ENCODE assay signal across 8 cellular contexts in genomic region chr11:27362749-27363575, GRCh38. TPM values are rescaled to one million over a fixed set of nuclear protein-coding genes. Genes with fewer than 3 reads are reported as not detected.
DNase-seq lines count a peak whose midpoint lies in the region; FAIRE-seq and TF ChIP-seq lines count a peak whose summit lies in the region.

Gene CCDC34, minus strand, starts transcription at chr11:27363215. Its CDS starts 21 bp downstream, at chr11:27363194.

- no peak for FAIRE-seq in frontal cortex (lab: Jason Lieb, UNC)

- H3K36me3 ChIP-seq in GM06990 (ENCODE audit: control insufficient read depth, insufficient read depth, low read length) (no peaks in the 10 kb centered on the region), neutrophil (no peaks in the 10 kb centered on the region), subcutaneous abdominal adipose tissue (ENCODE audit: control insufficient read depth in 5 of 5, insufficient read depth in 5 of 5, low read length in 5 of 5) (peaks cover 1 to 5% (median 5%) of the 10 kb centered on the region in 5 donors)

- H3K36me3 Mint-ChIP-seq in HFFc6 (ENCODE audit: low read depth) = peaks cover 6% of the 10 kb centered on the region

- no peaks in the 10 kb centered on the region for H3K27me3 Mint-ChIP-seq in HFFc6 (ENCODE audit: insufficient read depth)

- peaks cover 27% of the 10 kb centered on the region for H3K4me1 Mint-ChIP-seq in HFFc6 (ENCODE audit: low read depth)

- H3K4me1 ChIP-seq in neutrophil (ENCODE audit: control insufficient read depth in 1 of 2, insufficient read depth in 1 of 2, low read depth in 1 of 2, low read length in 1 of 2) (peaks cover 21 to 27% of the 10 kb centered on the region in 2 experiments), subcutaneous abdominal adipose tissue (ENCODE audit: control insufficient read depth in 5 of 5, insufficient read depth in 5 of 5, low read length in 5 of 5) (peaks cover 0 to 21% (median 13%) of the 10 kb centered on the region in 5 donors)

- peak within 1 kb of the TSS; percentile 93 for H3K4me3 Mint-ChIP-seq in HFFc6

- DNase-seq in GM06990 (ENCODE audit: extremely low read depth, insufficient read length) (peak; percentile 92), HFFc6 (peak; percentile 85), MV-4-11 (lab: John Stamatoyannopoulos, UW) (peak; percentile 89), SK-MEL-5 (ENCODE audit: low read depth, low spot score) (peak; percentile 90), frontal cortex (ENCODE audit: low spot score in 2 of 2) (peak; percentile 84 to 86)
- peak; percentile 85 for DNase-seq in activated naive CD4-positive, alpha-beta T cell treated with Interleukin-2 at 50 U/mL for 16 hours

- H3K9me3 Mint-ChIP-seq in HFFc6 = no peaks in the 10 kb centered on the region

- peak within 1 kb of the TSS; percentile 93 for H3K4me3 ChIP-seq in GM06990 (replicated peaks; ENCODE audit: low read depth, low read length)
- peak within 1 kb of the TSS; percentile 63 to 67 for H3K4me3 ChIP-seq in neutrophil (ENCODE audit: low read depth in 1 of 2, low read length in 1 of 2)
- H3K4me3 ChIP-seq in subcutaneous abdominal adipose tissue (ENCODE audit: low read depth in 1 of 5, low read length in 5 of 5) = peak within 1 kb of the TSS; percentile 83 to 92 (median 89)

- H3K27ac Mint-ChIP-seq in HFFc6 = peak within 1 kb of the TSS; percentile 95

- H3K27ac ChIP-seq in neutrophil = no peak within 1 kb of the TSS
- H3K27ac ChIP-seq in subcutaneous abdominal adipose tissue (ENCODE audit: low read depth, low read length) = peak within 1 kb of the TSS; percentile 54

- H3K9me3 ChIP-seq in neutrophil (no peaks in the 10 kb centered on the region), subcutaneous abdominal adipose tissue (ENCODE audit: control insufficient read depth in 5 of 5, low read length in 5 of 5) (no peaks in the 10 kb centered on the region)

- peak within 1 kb of the TSS; percentile 16 to 94 (median 79) for H3K9ac ChIP-seq in subcutaneous abdominal adipose tissue (ENCODE audit: low read length in 5 of 5)

- in situ Hi-C loops in SK-MEL-5 (cut with HindIII; ENCODE audit: low pct_unique_long_range_greater_than_20kb, low sequenced_read_pairs) = no loop called here

- H3K27me3 ChIP-seq in GM06990 (replicated peaks; ENCODE audit: control insufficient read depth, insufficient read depth, low read length) (no peaks in the 10 kb centered on the region), neutrophil (no peaks in the 10 kb centered on the region), subcutaneous abdominal adipose tissue (ENCODE audit: control insufficient read depth in 5 of 5, insufficient read depth in 4 of 5, low read length in 5 of 5) (no peaks in the 10 kb centered on the region)

- TF ChIP-seq CTCF in GM06990 (IDR thresholded peaks at IDR 0.05; ENCODE audit: insufficient read depth, low read length, poor library complexity, severe bottlenecking) (no peak), HFFc6 (IDR thresholded peaks at IDR 0.05) (no peak), neutrophil (IDR thresholded peaks at IDR 0.05) (no peak)

RNA-seq across cellular contexts. Expression of gene CCDC34, which starts in this region (rescaled TPM):
- total RNA-seq in HFFc6 (2021; fragmentation: NEBNext Ultra II Directional; extraction: Animal tissue kit (Norgen Biotek cat#: 25700)) = 10 to 100 TPM in 5 of 6 experiments, 1 to 10 TPM in 1; 7.9 to 18.7 (median 13.9) TPM
- total RNA-seq in SK-MEL-5 (2014; rRNA removed; shearing (Covaris generic)) = 7.1 and 8.1 TPM in 2 replicates
- 13.1 and 13.2 TPM in 2 replicates for polyA plus RNA-seq in SK-MEL-5 (2015; cell fraction: cytosol; rRNA removed)
- 5.5 and 7.9 TPM in 2 replicates for polyA plus RNA-seq in SK-MEL-5 (2015; cell fraction: nucleus; rRNA removed)
- total RNA-seq in frontal cortex = 13.0 TPM
